Comparison of ENCODE assay signal across 8 cellular contexts in genomic region chr1:95043141-95043980, GRCh38. TPM values are rescaled to one million over a fixed set of nuclear protein-coding genes. Genes with fewer than 3 reads are reported as not detected.
A peak's percentile ranks its signal among the peaks of the same experiment; 100 is the strongest.
DNase-seq lines count a peak whose midpoint lies in the region; ATAC-seq and TF ChIP-seq lines count a peak whose summit lies in the region.

No MANE protein-coding gene starts in this region.

- H3K36me3 ChIP-seq in OCI-LY3 (replicated peaks; ENCODE audit: low read depth, low read length) (no peaks in the 10 kb centered on the region), esophagus muscularis mucosa (no peaks in the 10 kb centered on the region)

- H3K4me3 ChIP-seq in OCI-LY3 (ENCODE audit: low read length) (peak overlapping the region; percentile 36; the same call in 1 of the 2 replicates), esophagus muscularis mucosa (no peak overlapping the region)

- no peak for TF ChIP-seq EP300 in esophagus muscularis mucosa (IDR thresholded peaks at IDR 0.05)

- no peaks in the 10 kb centered on the region for H3K27me3 ChIP-seq in OCI-LY3 (ENCODE audit: low read depth, low read length)
- H3K27me3 ChIP-seq in esophagus muscularis mucosa, result no peaks in the 10 kb centered on the region

- H3K27ac ChIP-seq in OCI-LY3 (ENCODE audit: low read length), result no peak overlapping the region
- H3K27ac ChIP-seq in esophagus muscularis mucosa (replicated peaks in 1 of 4), result peak overlapping the region; percentile 71 to 82 (median 78)

- no peaks in the 10 kb centered on the region for H3K79me2 ChIP-seq in OCI-LY3 (ENCODE audit: low read length)

- no peaks in the 10 kb centered on the region for H3K9me3 ChIP-seq in OCI-LY3 (ENCODE audit: insufficient read depth, low read length)
- H3K9me3 ChIP-seq in esophagus muscularis mucosa, result no peaks in the 10 kb centered on the region

- no peaks in the 10 kb centered on the region for H3K4me1 Mint-ChIP-seq in naive B cell

- intact Hi-C loops in esophagus muscularis mucosa (cut with DNase I), result loop anchor here (1.0 to 10.0 kb wide), 3 partner anchors 115 to 519 kb away; no protein-coding TSS in a partner anchor

- no peak overlapping the region for H3K9ac ChIP-seq in OCI-LY3 (ENCODE audit: low read length)

- H3K4me2 ChIP-seq in OCI-LY3 (ENCODE audit: low read length), result peak overlapping the region; percentile 65

- H2AFZ ChIP-seq in OCI-LY3 (ENCODE audit: low read depth, low read length), result no peak overlapping the region

- WGBS in esophagus muscularis mucosa, result 28% methylated on average over 11 of the region's 11 CpGs

- no peak for TF ChIP-seq POLR2A in esophagus muscularis mucosa (IDR thresholded peaks at IDR 0.05; ENCODE audit: low read depth)

- H4K20me1 ChIP-seq in OCI-LY3 (ENCODE audit: insufficient read depth, low read length), result no peaks in the 10 kb centered on the region

- H3K36me3 Mint-ChIP-seq in naive B cell, result no peaks in the 10 kb centered on the region

- TF ChIP-seq CTCF in OCI-LY3 (IDR thresholded peaks at IDR 0.05; ENCODE audit: low read depth, low read length), result peak; percentile 93
- peak; percentile 99 for TF ChIP-seq CTCF in esophagus muscularis mucosa (IDR thresholded peaks at IDR 0.05)

- no peaks in the 10 kb centered on the region for H3K27me3 Mint-ChIP-seq in naive B cell

- H3K4me1 ChIP-seq in OCI-LY3 (ENCODE audit: low read length) (peaks cover 6% of the 10 kb centered on the region; the same call in 1 of the 2 replicates), esophagus muscularis mucosa (peaks cover 16 to 32% (median 29%) of the 10 kb centered on the region in 4 donors)

- no peak overlapping the region for H3K27ac Mint-ChIP-seq in naive B cell

- DNase-seq in DMS53 (lab: John Stamatoyannopoulos, UW) (peak; percentile 94), HuH-7.5 (ENCODE audit: low spot score) (peak; percentile 43), activated T-cell treated with anti-CD3 and anti-CD28 coated beads for 1 hour (ENCODE audit: low read depth) (peak; percentile 65), esophagus muscularis mucosa (ENCODE audit: extremely low spot score) (peak; percentile 97), naive B cell (peak; percentile 72)
- DNase-seq in stimulated activated CD8-positive, alpha-beta memory T cell treated with anti-CD3 and anti-CD28 coated beads, Interleukin-7, amount 100 ng/mL, for 4 hours (ENCODE audit: low read depth in 2 of 2), result peak; percentile 60 to 64

- no peak overlapping the region for H3K4me3 Mint-ChIP-seq in naive B cell

- no peaks in the 10 kb centered on the region for H3K9me3 Mint-ChIP-seq in naive B cell

- peak; percentile 93 for ATAC-seq in GM21576 (IDR thresholded peaks at IDR 0.05; ENCODE audit: unreplicated experiment)
- ATAC-seq in naive B cell (ENCODE audit: low read depth in 2 of 2), result peak; percentile 88 to 95

RNA-seq across cellular contexts. Expression of gene ALG14, which starts 29.4 kb away (rescaled TPM):
- total RNA-seq in esophagus muscularis mucosa, result under 1 TPM; 0.52 to 0.83 (median 0.74) TPM
- 10 to 100 TPM in 1 of 6 donors, 1 to 10 TPM in 5; 1.5 to 20.7 (median 6.0) TPM for polyA plus RNA-seq in naive B cell (ENCODE audit: low read depth in 6 of 6)

Comparison
In these comparisons a context has a peak if more than half of its experiments do, and no peak if none do; other contexts are left out.
1. DNase-seq: peak in every context shown above with its lines; median percentile 97 in esophagus muscularis mucosa; 94 in DMS53; 72 in naive B cell; 65 in activated T-cell treated with anti-CD3 and anti-CD28 coated beads for 1 hour; 62 in stimulated activated CD8-positive, alpha-beta memory T cell treated with anti-CD3 and anti-CD28 coated beads, Interleukin-7, amount 100 ng/mL, for 4 hours; 43 in HuH-7.5.